ENCODE assay signal across 18 cellular contexts in genomic region chr10:52043811-52044210, GRCh38.
DNase-seq lines count a peak whose midpoint lies in the region; ATAC-seq and TF ChIP-seq lines count a peak whose summit lies in the region.
"Had no signal": no experiment of that assay in that cellular context is flagged by ENCODE, and none has a peak within 500 bp of the region (broad histone marks: within the 10 kb centered on the region; RNA-seq: fewer than 3 reads in every experiment).

No MANE protein-coding gene starts in this region.

- H2AFZ ChIP-seq in H9 (ENCODE audit: low read length) (no peak overlapping the region), hepatocyte (no peak overlapping the region)
- H2AFZ ChIP-seq: GM23248 had no signal

- no peaks in the 10 kb centered on the region for H3K27me3 ChIP-seq in H9 (ENCODE audit: insufficient read depth, low read length)
- no peaks in the 10 kb centered on the region for H3K27me3 ChIP-seq in mesendoderm (ENCODE audit: insufficient read depth, low read length, poor library complexity)
- no peaks in the 10 kb centered on the region for H3K27me3 ChIP-seq in hepatocyte
- H3K27me3 ChIP-seq: BE2C had no signal

- H4K20me1 ChIP-seq in H9 (ENCODE audit: control insufficient read depth, insufficient read depth, insufficient read length): no peaks in the 10 kb centered on the region
- H4K20me1 ChIP-seq in hepatocyte (ENCODE audit: insufficient read depth, poor library complexity, severe bottlenecking): no peaks in the 10 kb centered on the region

- H4K5ac ChIP-seq in H9 (ENCODE audit: insufficient read length, low read depth, low read length): no peak overlapping the region
- H4K5ac ChIP-seq in mesendoderm (ENCODE audit: low read length): no peak overlapping the region

- H2AK5ac ChIP-seq in H9 (ENCODE audit: insufficient read length, low read length) (no peak overlapping the region), mesendoderm (ENCODE audit: low read length) (no peak overlapping the region)

- H3K56ac ChIP-seq in H9 (ENCODE audit: insufficient read length, low read depth, low read length) (no peak overlapping the region), mesendoderm (ENCODE audit: low read length) (peak overlapping the region; percentile 17)

- POLR2A ChIA-PET in WTC11 (lab: Charles Lee): no interaction called here

- CTCF ChIA-PET in WTC11 (lab: Charles Lee): interaction anchor here (2.1 kb wide), 1 partner anchor 169 kb away, joined by 5 read pairs; no protein-coding TSS in a partner anchor

- H3K4me1 ChIP-seq in H9 (ENCODE audit: insufficient read depth, low read length) (peaks cover 8% of the 10 kb centered on the region; the same call in 1 of the 2 replicates), mesendoderm (ENCODE audit: control insufficient read depth, low read depth, low read length) (peaks cover 5% of the 10 kb centered on the region), hepatocyte (ENCODE audit: insufficient read depth) (peaks cover 4% of the 10 kb centered on the region)
- H3K4me1 ChIP-seq: BE2C had no signal

- no peaks in the 10 kb centered on the region for H3K9me2 ChIP-seq in hepatocyte (replicated peaks; ENCODE audit: insufficient read depth)

- H3K36me3 ChIP-seq in mesendoderm (ENCODE audit: control insufficient read depth, insufficient read depth, low read length): no peaks in the 10 kb centered on the region
- no peaks in the 10 kb centered on the region for H3K36me3 ChIP-seq in hepatocyte (replicated peaks; ENCODE audit: insufficient read depth, low read depth)
- H3K36me3 ChIP-seq: BE2C had no signal

- H2BK15ac ChIP-seq in H9 (ENCODE audit: low read depth, low read length) (no peak overlapping the region), mesendoderm (replicated peaks; ENCODE audit: low read depth) (no peak overlapping the region)

- no peak overlapping the region for H2BK12ac ChIP-seq in H9 (ENCODE audit: insufficient read length, low read depth, low read length)

- no peak overlapping the region for H3T11ph ChIP-seq in H9 (ENCODE audit: low read length)

- H3K9ac ChIP-seq in H9 (ENCODE audit: extremely low read depth, insufficient read length, low read length) (no peak overlapping the region), mesendoderm (ENCODE audit: low read length) (no peak overlapping the region)
- H3K9ac ChIP-seq: GM23248, KMS-11 had no signal

- no peaks in the 10 kb centered on the region for H3K23me2 ChIP-seq in H9 (ENCODE audit: insufficient read length, low read depth, low read length, poor library complexity, severe bottlenecking)

- no peak overlapping the region for H2BK5ac ChIP-seq in H9 (ENCODE audit: insufficient read length, low read length)
- no peak overlapping the region for H2BK5ac ChIP-seq in mesendoderm (ENCODE audit: low read length)

- H4K91ac ChIP-seq in H9 (ENCODE audit: insufficient read length, low read depth, low read length): no peak overlapping the region

- H3K27me3 Mint-ChIP-seq in H9 (ENCODE audit: low read depth) (no peaks in the 10 kb centered on the region), WTC11 (ENCODE audit: low read depth) (no peaks in the 10 kb centered on the region)
- H3K27me3 Mint-ChIP-seq: CD4-positive, CD25-positive, alpha-beta regulatory T cell had no signal

- H3K14ac ChIP-seq in H9 (ENCODE audit: insufficient read depth, low read length): no peak overlapping the region

- H3K79me2 ChIP-seq in H9 (ENCODE audit: insufficient read depth, low read length): no peaks in the 10 kb centered on the region
- H3K79me2 ChIP-seq in mesendoderm (ENCODE audit: control insufficient read depth, insufficient read depth, low read length): peaks cover 3% of the 10 kb centered on the region
- H3K79me2 ChIP-seq in hepatocyte: no peaks in the 10 kb centered on the region

- H3K4me2 ChIP-seq in H9 (ENCODE audit: insufficient read depth, insufficient read length, low read length) (no peak overlapping the region), mesendoderm (ENCODE audit: low read length) (no peak overlapping the region), hepatocyte (no peak overlapping the region)
- H3K4me2 ChIP-seq: KMS-11 had no signal

- H3K9me3 ChIP-seq in H9 (ENCODE audit: control insufficient read depth, low read depth, low read length): no peaks in the 10 kb centered on the region
- no peaks in the 10 kb centered on the region for H3K9me3 ChIP-seq in hepatocyte (ENCODE audit: low read depth)
- H3K9me3 ChIP-seq: BE2C had no signal

- H3K18ac ChIP-seq in H9 (ENCODE audit: insufficient read length, low read depth, low read length) (no peak overlapping the region), mesendoderm (ENCODE audit: low read length) (no peak overlapping the region)

- H3K79me1 ChIP-seq in H9 (ENCODE audit: insufficient read depth, low read depth, low read length, poor library complexity, severe bottlenecking) (peaks cover 4% of the 10 kb centered on the region), mesendoderm (ENCODE audit: low read length) (no peaks in the 10 kb centered on the region)

- H3K4ac ChIP-seq in H9 (ENCODE audit: low read depth, low read length) (no peak overlapping the region), mesendoderm (ENCODE audit: low read depth, low read length) (no peak overlapping the region)

- no peak overlapping the region for H4K8ac ChIP-seq in H9 (replicated peaks; ENCODE audit: insufficient read length, low read depth, low read length)
- H4K8ac ChIP-seq in mesendoderm (ENCODE audit: low read depth, low read length): no peak overlapping the region

- no peak overlapping the region for H3K4me3 Mint-ChIP-seq in H9
- H3K4me3 Mint-ChIP-seq in WTC11: no peak overlapping the region; the same call in 1 of the 2 replicates
- H3K4me3 Mint-ChIP-seq: CD4-positive, CD25-positive, alpha-beta regulatory T cell; CD8-positive, alpha-beta memory T cell had no signal

- H3K4me3 ChIP-seq in mesendoderm (ENCODE audit: low read length): no peak overlapping the region
- no peak overlapping the region for H3K4me3 ChIP-seq in hepatocyte
- H3K4me3 ChIP-seq: GM23248 had no signal

- H3K27ac ChIP-seq in H9 (ENCODE audit: insufficient read length, low read depth, low read length) (no peak overlapping the region), mesendoderm (ENCODE audit: low read depth, low read length) (no peak overlapping the region), hepatocyte (no peak overlapping the region)
- H3K27ac ChIP-seq: GM23248, KMS-11 had no signal

- H2BK120ac ChIP-seq in H9 (ENCODE audit: low read depth, low read length, poor library complexity, severe bottlenecking) (no peak overlapping the region), mesendoderm (ENCODE audit: low read depth, low read length) (no peak overlapping the region)

- DNase-seq in H9 (no peak), WTC11 (ENCODE audit: low spot score) (no peak), mesendoderm (no peak), hepatic stellate cell (ENCODE audit: low spot score) (no peak), DMS153 treated with DMSO at 0.1 percent for 48 hours (lab: John Stamatoyannopoulos, UW; ENCODE audit: unreplicated experiment) (no peak), NCI-H2196 (lab: John Stamatoyannopoulos, UW; ENCODE audit: unreplicated experiment) (no peak), hepatocyte (ENCODE audit: low spot score) (no peak)
- DNase-seq: ACHN; BE2C; C1 segment of cervical spinal cord; CD4-positive, CD25-positive, alpha-beta regulatory T cell; CD8-positive, alpha-beta memory T cell; COR-L47; DMS79; GF-D8; GM23248; H7 had no signal

- H3K9me3 Mint-ChIP-seq in H9 (peaks cover 2 to 4% of the 10 kb centered on the region in 2 experiments; a peak in 4 of 5 replicates), WTC11 (no peaks in the 10 kb centered on the region)

- peaks cover 67 to 68% of the 10 kb centered on the region in 2 experiments for H3K4me1 Mint-ChIP-seq in H9
- H3K4me1 Mint-ChIP-seq in WTC11: peaks cover 70% of the 10 kb centered on the region
- H3K4me1 Mint-ChIP-seq: CD4-positive, CD25-positive, alpha-beta regulatory T cell; CD8-positive, alpha-beta memory T cell had no signal

- no peak overlapping the region for H3K23ac ChIP-seq in H9 (ENCODE audit: insufficient read length, low read depth, low read length)
- H3K23ac ChIP-seq in mesendoderm (ENCODE audit: low read length): no peak overlapping the region

- no peak for ATAC-seq in WTC11

- H3K27ac Mint-ChIP-seq in H9: peak overlapping the region; percentile 24 to 87 (median 27); a peak in 5 of 7 replicates
- peak overlapping the region; percentile 72 for H3K27ac Mint-ChIP-seq in WTC11
- H3K27ac Mint-ChIP-seq: CD4-positive, CD25-positive, alpha-beta regulatory T cell; CD8-positive, alpha-beta memory T cell had no signal

- H3K36me3 Mint-ChIP-seq in H9 (ENCODE audit: insufficient read depth in 1 of 3, low read depth in 3 of 3): peaks cover 3 to 4% (median 4%) of the 10 kb centered on the region in 3 experiments; a peak in 6 of 7 replicates
- H3K36me3 Mint-ChIP-seq in WTC11: peaks cover 2% of the 10 kb centered on the region
- H3K36me3 Mint-ChIP-seq: CD4-positive, CD25-positive, alpha-beta regulatory T cell; CD8-positive, alpha-beta memory T cell had no signal

- no peak overlapping the region for H2BK20ac ChIP-seq in H9 (ENCODE audit: low read depth, low read length, poor library complexity, severe bottlenecking)

- TF ChIP-seq CTCF in H9 (conservative IDR thresholded peaks at IDR 0.05) (no peak), WTC11 (IDR thresholded peaks at IDR 0.05) (no peak), hepatocyte (IDR thresholded peaks at IDR 0.05; ENCODE audit: poor library complexity) (no peak)

TF ChIP-seq in WTC11, 78 proteins besides CTCF, POLR2A, EP300 and RAD21:
- TF ChIP-seq ZNF396 (CRISPR knock-in tag; IDR thresholded peaks at IDR 0.05; ENCODE audit: borderline replicate concordance) (no peak), E2F5 (CRISPR knock-in tag; IDR thresholded peaks at IDR 0.05) (no peak), ZNF138 (CRISPR knock-in tag; conservative IDR thresholded peaks at IDR 0.05) (no peak)
